10 cellular contexts compared by ENCODE assay signal in the genomic region with DNA sequence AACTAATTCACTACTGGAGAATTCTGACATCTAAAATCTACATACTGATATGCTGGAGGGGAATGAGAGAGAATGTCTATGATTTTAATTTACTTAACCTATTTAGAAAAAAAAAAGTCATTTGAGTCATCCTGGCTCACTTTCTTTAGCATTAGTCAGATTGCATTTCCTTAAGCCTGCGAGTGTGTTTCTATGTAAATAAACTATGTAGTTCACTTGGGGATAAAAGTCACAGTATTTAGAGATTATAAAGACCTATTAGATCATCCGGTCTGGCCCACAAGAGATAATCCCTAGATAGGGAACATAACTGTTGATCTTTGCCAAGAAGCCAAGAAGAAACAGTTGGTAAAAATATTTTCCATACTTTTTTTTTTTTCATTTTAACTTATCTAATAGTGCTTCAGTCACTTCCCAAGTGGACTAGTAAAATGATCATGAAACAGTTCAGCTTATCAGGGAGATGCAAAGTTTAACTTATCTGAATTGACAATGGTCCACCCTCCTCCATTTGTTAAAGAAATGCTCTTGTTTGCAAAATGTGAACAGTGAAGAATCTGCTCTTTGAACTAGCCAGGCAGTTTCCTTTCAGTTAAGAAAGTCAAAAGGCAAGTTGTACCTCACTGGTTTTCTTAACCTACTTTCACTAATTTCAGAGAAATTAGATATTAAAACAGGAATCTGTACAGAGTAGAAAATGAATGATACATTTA. TPM values are rescaled to one million over a fixed set of nuclear protein-coding genes. Genes with fewer than 3 reads are reported as not detected.
DNase-seq lines count a peak whose midpoint lies in the region; TF ChIP-seq lines count a peak whose summit lies in the region.
"Had no signal": no experiment of that assay in that cellular context is flagged by ENCODE, and none has a peak within 500 bp of the region (broad histone marks: within the 10 kb centered on the region; RNA-seq: fewer than 3 reads in every experiment).

No MANE protein-coding gene starts in this region.

- H3K36me3 ChIP-seq in adipocyte (ENCODE audit: control insufficient read depth, insufficient read depth, low read length, severe bottlenecking) (peaks cover 8% of the 10 kb centered on the region), smooth muscle cell (ENCODE audit: low read depth) (no peaks in the 10 kb centered on the region)

- H3K36me3 Mint-ChIP-seq in activated CD4-positive, alpha-beta memory T cell treated with anti-CD3 and anti-CD28 coated beads, Interleukin-2, amount 10 ng/mL, durations not matched to agents 7 days and 5 days (ENCODE audit: low read depth): no peaks in the 10 kb centered on the region

- no peaks in the 10 kb centered on the region for H3K27me3 Mint-ChIP-seq in activated CD4-positive, alpha-beta memory T cell treated with anti-CD3 and anti-CD28 coated beads, Interleukin-2, amount 10 ng/mL, durations not matched to agents 7 days and 5 days

- POLR2A ChIA-PET in activated CD4-positive, alpha-beta memory T cell treated with anti-CD3 and anti-CD28 coated beads, Interleukin-2, amount 10 ng/mL, durations not matched to agents 7 days and 5 days (lab: Charles Lee): no interaction called here

- no peak overlapping the region for H3K4me3 Mint-ChIP-seq in activated CD4-positive, alpha-beta memory T cell treated with anti-CD3 and anti-CD28 coated beads, Interleukin-2, amount 10 ng/mL, durations not matched to agents 7 days and 5 days

- H2AFZ ChIP-seq in smooth muscle cell (ENCODE audit: low read depth): no peak overlapping the region

- peak; percentile 83 for DNase-seq in H4 (ENCODE audit: low spot score)
- DNase-seq in adipocyte (ENCODE audit: low read depth): peak; percentile 90
- DNase-seq in foreskin melanocyte: peak; percentile 32
- DNase-seq in smooth muscle cell (lab: John Stamatoyannopoulos, UW; ENCODE audit: unreplicated experiment): no peak
- no peak for DNase-seq in activated CD8-positive, alpha-beta memory T cell treated with anti-CD3 and anti-CD28 coated beads, Interleukin-2, amount 50 U/mL, for 4 hours
- DNase-seq in cerebellar nuclear complex (lab: John Stamatoyannopoulos, UW): no peak
- DNase-seq in activated CD4-positive, alpha-beta memory T cell treated with anti-CD3 and anti-CD28 coated beads, Interleukin-2, amount 10 ng/mL, durations not matched to agents 7 days and 5 days: no peak
- no peak for DNase-seq in HT-29 (ENCODE audit: low spot score)
- DNase-seq: NCI-H1436, SHP77 had no signal

- WGBS in smooth muscle cell (ENCODE audit: low lambda C conversion rate): 7% methylated on average over 2 of the region's 2 CpGs

- peaks cover 58% of the 10 kb centered on the region for H3K4me1 ChIP-seq in adipocyte (ENCODE audit: control insufficient read depth, insufficient read depth, low read length)
- H3K4me1 ChIP-seq in smooth muscle cell (ENCODE audit: low read depth): peaks cover 20% of the 10 kb centered on the region

- CTCF ChIA-PET in activated CD4-positive, alpha-beta memory T cell treated with anti-CD3 and anti-CD28 coated beads, Interleukin-2, amount 10 ng/mL, durations not matched to agents 7 days and 5 days (lab: Charles Lee): no interaction called here

- H3K9me3 ChIP-seq in adipocyte (ENCODE audit: control insufficient read depth, low read length) (no peaks in the 10 kb centered on the region), smooth muscle cell (replicated peaks; ENCODE audit: low read depth) (no peaks in the 10 kb centered on the region)

- H3K27ac ChIP-seq in smooth muscle cell (ENCODE audit: low read depth): peak overlapping the region; percentile 88

- H3K4me2 ChIP-seq in smooth muscle cell: peak overlapping the region; percentile 69

- no peaks in the 10 kb centered on the region for H3K9me3 Mint-ChIP-seq in activated CD4-positive, alpha-beta memory T cell treated with anti-CD3 and anti-CD28 coated beads, Interleukin-2, amount 10 ng/mL, durations not matched to agents 7 days and 5 days

- H3K27me3 ChIP-seq in adipocyte (replicated peaks; ENCODE audit: control insufficient read depth, insufficient read depth, low read length) (no peaks in the 10 kb centered on the region), smooth muscle cell (ENCODE audit: low read depth) (no peaks in the 10 kb centered on the region)

- peaks cover 14% of the 10 kb centered on the region for H3F3A ChIP-seq in smooth muscle cell (ENCODE audit: low read depth)

- H3K9ac ChIP-seq in adipocyte (ENCODE audit: low read length) (peak overlapping the region; percentile 74), smooth muscle cell (ENCODE audit: low read depth) (peak overlapping the region; percentile 17)

- H4K20me1 ChIP-seq in smooth muscle cell (ENCODE audit: low read depth): no peaks in the 10 kb centered on the region

- TF ChIP-seq CTCF in smooth muscle cell (IDR thresholded peaks at IDR 0.05; ENCODE audit: borderline replicate concordance, insufficient read depth, poor library complexity, severe bottlenecking): no peak

- H3K79me2 ChIP-seq in smooth muscle cell (ENCODE audit: low read depth): peaks cover 45% of the 10 kb centered on the region

- H3K4me3 ChIP-seq in adipocyte (ENCODE audit: low read length): peak overlapping the region; percentile 25
- H3K4me3 ChIP-seq in smooth muscle cell: no peak overlapping the region

- H3K27ac Mint-ChIP-seq in activated CD4-positive, alpha-beta memory T cell treated with anti-CD3 and anti-CD28 coated beads, Interleukin-2, amount 10 ng/mL, durations not matched to agents 7 days and 5 days: no peak overlapping the region

- H3K4me1 Mint-ChIP-seq in activated CD4-positive, alpha-beta memory T cell treated with anti-CD3 and anti-CD28 coated beads, Interleukin-2, amount 10 ng/mL, durations not matched to agents 7 days and 5 days: no peaks in the 10 kb centered on the region

RNA-seq across cellular contexts. Expression of gene BLID, which starts 21.2 kb away (rescaled TPM):
- total RNA-seq in H4 (2014; rRNA removed; shearing (Covaris generic)): 0.10 and 0.16 TPM in 2 replicates
- total RNA-seq in smooth muscle cell: 2.3 and 4.7 TPM in 2 replicates
- polyA plus RNA-seq in smooth muscle cell: 0.18 TPM in 1 of 2 replicates, not detected in the other
- total RNA-seq in activated CD4-positive, alpha-beta memory T cell treated with anti-CD3 and anti-CD28 coated beads, Interleukin-2, amount 10 ng/mL, durations not matched to agents 7 days and 5 days: not detected
- not detected in 2 replicates for total RNA-seq in HT-29 (2014; rRNA removed; shearing (Covaris generic))

Comparison
In these comparisons a context has a peak if more than half of its experiments do, and no peak if none do; other contexts are left out.
1. DNase-seq: peak in H4 (single experiment), adipocyte (single experiment) and foreskin melanocyte (single experiment); none in smooth muscle cell (single experiment), activated CD8-positive, alpha-beta memory T cell treated with anti-CD3 and anti-CD28 coated beads, Interleukin-2, amount 50 U/mL, for 4 hours (single experiment), cerebellar nuclear complex (0 of 2), activated CD4-positive, alpha-beta memory T cell treated with anti-CD3 and anti-CD28 coated beads, Interleukin-2, amount 10 ng/mL, durations not matched to agents 7 days and 5 days (single experiment) and HT-29 (single experiment).